Comparison of ENCODE assay signal across 19 cellular contexts in the genomic region with DNA sequence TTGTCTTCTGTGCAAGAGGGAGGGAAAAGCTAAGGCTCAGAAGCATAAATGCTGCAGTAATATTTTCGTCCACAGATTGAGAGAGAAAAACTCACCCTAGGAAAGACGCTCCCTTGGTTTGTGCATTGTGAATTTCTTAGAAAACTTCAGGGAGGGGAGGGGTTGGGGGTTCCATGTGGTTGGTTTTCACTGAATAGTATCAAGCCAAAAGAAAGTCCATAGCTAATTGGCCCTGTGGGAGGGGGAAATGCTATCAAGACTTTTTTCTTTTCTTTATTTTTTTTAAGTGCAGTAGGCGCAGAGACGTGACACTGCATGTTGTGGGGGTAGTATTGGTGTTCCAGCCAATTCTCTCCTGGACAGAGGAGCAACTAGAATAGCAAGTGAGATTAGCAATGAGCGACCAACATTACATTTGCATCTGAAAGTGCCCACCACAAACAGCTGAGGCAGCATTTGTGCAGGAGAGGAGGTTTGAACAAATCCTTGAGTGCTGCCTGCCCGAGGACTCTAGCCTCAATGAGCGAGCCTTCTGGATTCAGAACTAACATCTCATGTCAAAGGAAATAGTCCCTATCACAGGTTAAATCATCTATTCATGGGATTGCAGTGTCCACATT.
A peak's percentile ranks its signal among the peaks of the same experiment; 100 is the strongest.
DNase-seq lines count a peak whose midpoint lies in the region; ATAC-seq, FAIRE-seq and TF ChIP-seq lines count a peak whose summit lies in the region.
"Had no signal": no experiment of that assay in that cellular context is flagged by ENCODE, and none has a peak within 500 bp of the region (broad histone marks: within the 10 kb centered on the region; RNA-seq: fewer than 3 reads in every experiment).

No MANE protein-coding gene starts in this region.

- H2AK5ac ChIP-seq in mesenchymal stem cell (ENCODE audit: low read length, severe bottlenecking) = no peak overlapping the region

- no peak overlapping the region for H3K4ac ChIP-seq in mesenchymal stem cell (ENCODE audit: low read depth in 1 of 2, low read length in 2 of 2)

- TF ChIP-seq POLR2A in K562 (conservative IDR thresholded peaks at IDR 0.05) (no peak), sigmoid colon (IDR thresholded peaks at IDR 0.05) (no peak)

- WGBS in K562 (ENCODE audit: insufficient coverage, low coverage, missing lambda C conversion rate) = under 1% methylated on average over 7 of the region's 7 CpGs
- 73% methylated on average over 7 of the region's 7 CpGs for WGBS in mesenchymal stem cell
- 75 to 77% methylated on average over 7 of the region's 7 CpGs for WGBS in sigmoid colon, 2 donors

- H3K4me3 ChIP-seq in NT2/D1 (ENCODE audit: insufficient read length, low read depth) (no peak overlapping the region), K562 (no peak overlapping the region), mesenchymal stem cell (ENCODE audit: insufficient read depth in 1 of 2, low read depth in 1 of 2, low read length in 2 of 2) (peak overlapping the region in 1 of 2 experiments; percentile 29), skeletal muscle satellite cell (ENCODE audit: low read length) (no peak overlapping the region), sigmoid colon (no peak overlapping the region), mucosa of descending colon (no peak overlapping the region)
- H3K4me3 ChIP-seq: body of pancreas, pancreas, upper lobe of right lung had no signal

- H2AFZ ChIP-seq in K562 (ENCODE audit: low read depth, low read length) = no peak overlapping the region
- H2AFZ ChIP-seq in mesenchymal stem cell (ENCODE audit: low read depth, low read length) = no peak overlapping the region

- H3K4me1 ChIP-seq in NT2/D1 (ENCODE audit: insufficient read depth, insufficient read length) (peaks cover 2% of the 10 kb centered on the region), K562 (replicated peaks in 1 of 2; ENCODE audit: control insufficient read depth in 2 of 2, insufficient read depth in 2 of 2, low read length in 2 of 2) (peaks cover 0 to 4% of the 10 kb centered on the region in 2 experiments; a peak in 1 of 5 replicates), mesenchymal stem cell (ENCODE audit: control insufficient read depth, insufficient read depth, low read depth, low read length) (peaks cover 2% of the 10 kb centered on the region), skeletal muscle satellite cell (ENCODE audit: control insufficient read depth, insufficient read depth, low read length) (peaks cover 7% of the 10 kb centered on the region), sigmoid colon (no peaks in the 10 kb centered on the region), mucosa of descending colon (ENCODE audit: low read depth) (no peaks in the 10 kb centered on the region)
- H3K4me1 ChIP-seq: body of pancreas, pancreas, upper lobe of right lung had no signal

- peak; percentile 59 for DNase-seq in NT2/D1 (ENCODE audit: low read depth, low spot score)
- no peak for DNase-seq in K562 (ENCODE audit: extremely low read depth in 1 of 4, low spot score in 3 of 4)
- peak; percentile 15 for DNase-seq in mesenchymal stem cell
- no peak for DNase-seq in sigmoid colon
- DNase-seq in mucosa of descending colon = no peak
- DNase-seq in inferior parietal cortex (ENCODE audit: extremely low spot score) = no peak
- DNase-seq: activated CD4-positive, alpha-beta T cell treated with anti-CD3 and anti-CD28 coated beads for 4 hours; activated naive CD8-positive, alpha-beta T cell treated with anti-CD3 and anti-CD28 coated beads for 36 hours; AML-193; body of pancreas; NCI-H1092; NCI-H526; pancreas; small intestine; stimulated activated CD4-positive, alpha-beta T cell treated with anti-CD3 and anti-CD28 coated beads, Interleukin-2, amount 100 ng/mL, for 48 hours; upper lobe of right lung had no signal

- H3K4me2 ChIP-seq in K562 (ENCODE audit: insufficient read depth, low read length) (no peak overlapping the region), mesenchymal stem cell (ENCODE audit: low read length, poor library complexity, severe bottlenecking) (no peak overlapping the region), skeletal muscle satellite cell (ENCODE audit: low read length) (peak overlapping the region; percentile 21)

- intact Hi-C loops in K562 (cut with micrococcal nuclease) = no loop called here
- intact Hi-C loops in sigmoid colon (cut with DNase I) = no loop called here
- intact Hi-C loops in mucosa of descending colon (cut with DNase I, micrococcal nuclease) = no loop called here

- H2BK12ac ChIP-seq in mesenchymal stem cell (ENCODE audit: low read length in 2 of 2) = no peak overlapping the region

- CTCF ChIA-PET in K562 (lab: Yijun Ruan, JAX; ENCODE audit: low intra/inter-chr PET ratio) = no interaction called here

- no peak overlapping the region for H4K91ac ChIP-seq in mesenchymal stem cell (ENCODE audit: low read length)

- TF ChIP-seq EP300 in K562 (IDR thresholded peaks at IDR 0.05; ENCODE audit: low read length) = no peak
- no peak for TF ChIP-seq EP300 in sigmoid colon (IDR thresholded peaks at IDR 0.05)

- no peak for FAIRE-seq in K562 (lab: Jason Lieb, UNC)
- FAIRE-seq: colon, HTR-8/SVneo, pancreas, small intestine had no signal

- H2BK15ac ChIP-seq in mesenchymal stem cell (ENCODE audit: low read depth, poor library complexity, severe bottlenecking) = no peak overlapping the region

- no peaks in the 10 kb centered on the region for H3K79me2 ChIP-seq in K562 (ENCODE audit: control insufficient read depth, insufficient read depth, low read length)

- no peaks in the 10 kb centered on the region for H3K36me3 ChIP-seq in NT2/D1 (ENCODE audit: insufficient read depth, insufficient read length, low read length)
- H3K36me3 ChIP-seq in K562 (ENCODE audit: control insufficient read depth, insufficient read depth, low read length) = no peaks in the 10 kb centered on the region
- no peaks in the 10 kb centered on the region for H3K36me3 ChIP-seq in mesenchymal stem cell (ENCODE audit: control insufficient read depth in 1 of 2, insufficient read depth in 2 of 2, low read depth in 1 of 2, low read length in 2 of 2)
- H3K36me3 ChIP-seq in skeletal muscle satellite cell (ENCODE audit: insufficient read depth, low read length) = no peaks in the 10 kb centered on the region
- H3K36me3 ChIP-seq in sigmoid colon = no peaks in the 10 kb centered on the region
- H3K36me3 ChIP-seq in mucosa of descending colon (ENCODE audit: low read depth) = no peaks in the 10 kb centered on the region
- H3K36me3 ChIP-seq: pancreas, upper lobe of right lung had no signal

- POLR2A ChIA-PET in K562 (lab: Yijun Ruan, JAX) = no interaction called here

- no peak overlapping the region for H3K14ac ChIP-seq in mesenchymal stem cell (ENCODE audit: low read length in 2 of 2)

- no peak overlapping the region for H3K23ac ChIP-seq in mesenchymal stem cell (ENCODE audit: low read length in 2 of 2)

- no peaks in the 10 kb centered on the region for H3K9me1 ChIP-seq in K562 (ENCODE audit: control insufficient read depth, insufficient read depth, low read length)

- no peak overlapping the region for H2BK120ac ChIP-seq in mesenchymal stem cell (ENCODE audit: low read depth, low read length)

- H3K27ac ChIP-seq in K562 (ENCODE audit: extremely low read depth, low read depth, low read length) = no peak overlapping the region
- H3K27ac ChIP-seq in mesenchymal stem cell (ENCODE audit: low read length, poor library complexity, severe bottlenecking) = no peak overlapping the region
- H3K27ac ChIP-seq in sigmoid colon = no peak overlapping the region
- H3K27ac ChIP-seq: body of pancreas, pancreas, upper lobe of right lung had no signal

- H3K27me3 ChIP-seq in NT2/D1 (ENCODE audit: insufficient read depth, insufficient read length) (no peaks in the 10 kb centered on the region), K562 (ENCODE audit: control insufficient read depth in 2 of 2, insufficient read depth in 2 of 2, low read length in 2 of 2) (peaks cover 2 to 8% of the 10 kb centered on the region in 2 experiments; a peak in 2 of 5 replicates), mesenchymal stem cell (ENCODE audit: control insufficient read depth in 1 of 2, insufficient read depth in 1 of 2, low read length in 2 of 2) (peaks cover 0 to 4% of the 10 kb centered on the region in 2 experiments), skeletal muscle satellite cell (ENCODE audit: control insufficient read depth, insufficient read depth, low read length) (peaks cover 6% of the 10 kb centered on the region), sigmoid colon (no peaks in the 10 kb centered on the region)
- H3K27me3 ChIP-seq: body of pancreas, pancreas, upper lobe of right lung had no signal

- peaks cover 14% of the 10 kb centered on the region for H3K9me3 ChIP-seq in NT2/D1 (ENCODE audit: insufficient read depth, low read length)
- H3K9me3 ChIP-seq in K562 (replicated peaks; ENCODE audit: control insufficient read depth, insufficient read depth, low read depth, low read length) = no peaks in the 10 kb centered on the region
- H3K9me3 ChIP-seq in mesenchymal stem cell (ENCODE audit: control insufficient read depth, low read length) = no peaks in the 10 kb centered on the region
- no peaks in the 10 kb centered on the region for H3K9me3 ChIP-seq in skeletal muscle satellite cell (replicated peaks; ENCODE audit: low read length)
- H3K9me3 ChIP-seq in sigmoid colon = no peaks in the 10 kb centered on the region
- H3K9me3 ChIP-seq in mucosa of descending colon = no peaks in the 10 kb centered on the region
- H3K9me3 ChIP-seq: body of pancreas, pancreas, upper lobe of right lung had no signal

- H3K18ac ChIP-seq in mesenchymal stem cell (ENCODE audit: low read depth in 1 of 2, low read length in 2 of 2) = no peak overlapping the region

- H4K8ac ChIP-seq in mesenchymal stem cell (ENCODE audit: low read length) = no peak overlapping the region

- no peak for TF ChIP-seq RAD21 in K562 (CRISPR knock-in tag; conservative IDR thresholded peaks at IDR 0.05 in 1 of 2, IDR thresholded peaks at IDR 0.05 in 1 of 2)

- in situ Hi-C loops in K562 (cut with MboI) = no loop called here

- TF ChIP-seq CTCF in K562 (IDR thresholded peaks at IDR 0.05 in 2 of 3, conservative IDR thresholded peaks at IDR 0.05 in 1 of 3; ENCODE audit: insufficient read depth in 2 of 3, low read depth in 1 of 3, low read length in 3 of 3) (no peak), sigmoid colon (IDR thresholded peaks at IDR 0.05) (no peak), mucosa of descending colon (IDR thresholded peaks at IDR 0.05) (no peak)

- no peak overlapping the region for H2BK5ac ChIP-seq in mesenchymal stem cell (ENCODE audit: low read depth, low read length, poor library complexity, severe bottlenecking)

- ATAC-seq in K562 (no peak), mucosa of descending colon (no peak)
- ATAC-seq: body of pancreas, pancreas, upper lobe of right lung had no signal

- H3K79me1 ChIP-seq in mesenchymal stem cell (replicated peaks; ENCODE audit: low read length, poor library complexity, severe bottlenecking) = no peaks in the 10 kb centered on the region

- H3K9ac ChIP-seq in NT2/D1 (ENCODE audit: insufficient read length, low read depth) = peak overlapping the region; percentile 24
- H3K9ac ChIP-seq in K562 (ENCODE audit: insufficient read depth in 1 of 2, low read depth in 2 of 2, low read length in 2 of 2) = no peak overlapping the region
- no peak overlapping the region for H3K9ac ChIP-seq in mesenchymal stem cell (ENCODE audit: low read length)
- no peak overlapping the region for H3K9ac ChIP-seq in skeletal muscle satellite cell (ENCODE audit: low read depth, low read length)

- H4K20me1 ChIP-seq in K562 (replicated peaks; ENCODE audit: control insufficient read depth, insufficient read depth, low read length) = no peaks in the 10 kb centered on the region

- no TSS peak for BruUV-seq in K562 (replicated peaks; lab: Mats Ljungman, UMichigan)

Comparison
In these comparisons a context has a peak if more than half of its experiments do, and no peak if none do; other contexts are left out.
1. DNase-seq: peak in NT2/D1 (single experiment) and mesenchymal stem cell (single experiment); none in K562 (0 of 4), sigmoid colon (single experiment), mucosa of descending colon (0 of 3) and inferior parietal cortex (single experiment).